13 cellular contexts compared by ENCODE assay signal in the genomic region with DNA sequence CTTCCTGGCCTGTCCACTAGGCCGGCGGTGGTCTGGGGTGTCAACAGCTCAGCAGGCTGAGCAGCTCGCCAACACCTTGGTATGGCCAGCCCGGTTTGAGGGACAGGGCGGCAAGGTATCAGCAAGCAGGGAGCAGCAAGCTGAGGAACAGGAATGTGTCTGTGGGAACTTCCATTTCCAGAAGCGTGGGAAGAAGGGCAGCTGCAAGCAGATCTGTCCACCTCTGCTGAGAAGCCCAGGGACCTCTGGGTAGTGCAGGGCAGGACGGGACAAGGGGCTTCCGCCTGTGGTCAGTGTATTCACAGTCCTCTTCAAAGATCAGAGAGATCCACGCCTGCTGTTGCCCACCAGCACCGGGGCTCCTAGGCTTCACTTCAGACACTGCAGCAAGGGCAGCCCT. TPM values are rescaled to one million over a fixed set of nuclear protein-coding genes. Genes with fewer than 3 reads are reported as not detected.
DNase-seq lines count a peak whose midpoint lies in the region; ATAC-seq, FAIRE-seq and TF ChIP-seq lines count a peak whose summit lies in the region.
"Had no signal": no experiment of that assay in that cellular context is flagged by ENCODE, and none has a peak within 500 bp of the region (broad histone marks: within the 10 kb centered on the region; RNA-seq: fewer than 3 reads in every experiment).

No MANE protein-coding gene starts in this region.

- H3K27ac Mint-ChIP-seq in CD8-positive, alpha-beta T cell, result peak overlapping the region; percentile 80
- H3K27ac Mint-ChIP-seq: activated CD4-positive, alpha-beta memory T cell treated with anti-CD3 and anti-CD28 coated beads for 36 hours had no signal

- no peaks in the 10 kb centered on the region for H3K36me3 ChIP-seq in CD8-positive, alpha-beta T cell (ENCODE audit: insufficient read depth, low read length)
- H3K36me3 ChIP-seq in ascending aorta (peaks cover 0 to 6% of the 10 kb centered on the region in 2 donors), kidney (ENCODE audit: control insufficient read depth in 1 of 2, insufficient read depth in 2 of 2, low read length in 2 of 2) (no peaks in the 10 kb centered on the region), sigmoid colon (peaks cover 0 to 8% (median 0%) of the 10 kb centered on the region in 4 donors)
- H3K36me3 ChIP-seq: colonic mucosa had no signal

- intact Hi-C loops in CD8-positive, alpha-beta T cell (cut with DNase I, micrococcal nuclease), result no loop called here
- intact Hi-C loops in ascending aorta (cut with DNase I) (loop anchor here (5.0 kb wide), 1 partner anchor 151 kb away; a partner anchor contains a TSS), kidney (cut with DNase I) (no loop called here), sigmoid colon (cut with DNase I) (no loop called here)

- no peak for TF ChIP-seq POLR2A in sigmoid colon (IDR thresholded peaks at IDR 0.05)

- no peak for TF ChIP-seq EP300 in sigmoid colon (IDR thresholded peaks at IDR 0.05)

- H3K4me1 Mint-ChIP-seq in CD8-positive, alpha-beta T cell (ENCODE audit: low read depth), result peaks cover 90% of the 10 kb centered on the region

- H3K36me3 Mint-ChIP-seq in CD8-positive, alpha-beta T cell, result peaks cover 31% of the 10 kb centered on the region
- H3K36me3 Mint-ChIP-seq: activated CD4-positive, alpha-beta memory T cell treated with anti-CD3 and anti-CD28 coated beads for 36 hours had no signal

- H3K4me3 Mint-ChIP-seq in CD8-positive, alpha-beta T cell, result no peak overlapping the region
- H3K4me3 Mint-ChIP-seq: activated CD4-positive, alpha-beta memory T cell treated with anti-CD3 and anti-CD28 coated beads for 36 hours had no signal

- FAIRE-seq in kidney (lab: Jason Lieb, UNC), result no peak

- ATAC-seq in CD8-positive, alpha-beta T cell, result no peak
- ATAC-seq in HG03432 (IDR thresholded peaks at IDR 0.05; ENCODE audit: unreplicated experiment), result no peak

- no peak overlapping the region for H3K27ac ChIP-seq in CD8-positive, alpha-beta T cell (ENCODE audit: low read depth, low read length)
- H3K27ac ChIP-seq in ascending aorta (peak overlapping the region; percentile 92 to 93), kidney (ENCODE audit: low read depth in 2 of 2, low read length in 2 of 2) (no peak overlapping the region), sigmoid colon (peak overlapping the region; percentile 98 to 100 (median 100))

- DNase-seq in CD8-positive, alpha-beta T cell, result no peak
- DNase-seq in ascending aorta (ENCODE audit: low spot score in 2 of 2), result no peak
- peak; percentile 58 for DNase-seq in kidney
- DNase-seq in sigmoid colon, result no peak
- DNase-seq in activated CD4-positive, alpha-beta T cell treated with anti-CD3 and anti-CD28 coated beads for 1 hour, result no peak
- no peak for DNase-seq in NCI-H446 treated with DMSO at 0.1 percent for 48 hours (lab: John Stamatoyannopoulos, UW)
- DNase-seq in DMS53 treated with DMSO at 0.1 percent for 48 hours (lab: John Stamatoyannopoulos, UW; ENCODE audit: unreplicated experiment), result no peak
- DNase-seq: activated CD4-positive, alpha-beta memory T cell treated with anti-CD3 and anti-CD28 coated beads for 36 hours; activated gamma-delta T cell treated with Interleukin-2 at 50 U/mL for 16 hours; colonic mucosa; occipital lobe; stimulated activated CD4-positive, alpha-beta T cell treated with anti-CD3 and anti-CD28 coated beads, Interleukin-1b, Interleukin-23, amount 100 ng/mL, for 48 hours had no signal

- no peak overlapping the region for H3K9ac ChIP-seq in kidney (ENCODE audit: low read length in 2 of 2)

- WGBS in sigmoid colon, 2 donors, result 90 to 92% methylated on average over 10 of the region's 10 CpGs

- H3K27me3 ChIP-seq in CD8-positive, alpha-beta T cell (ENCODE audit: insufficient read depth, low read length), result no peaks in the 10 kb centered on the region
- H3K27me3 ChIP-seq in ascending aorta (no peaks in the 10 kb centered on the region), sigmoid colon (no peaks in the 10 kb centered on the region)
- H3K27me3 ChIP-seq: colonic mucosa had no signal

- no peak for TF ChIP-seq CTCF in CD8-positive, alpha-beta T cell (IDR thresholded peaks at IDR 0.05)
- TF ChIP-seq CTCF in ascending aorta (IDR thresholded peaks at IDR 0.05) (no peak), kidney (IDR thresholded peaks at IDR 0.05; ENCODE audit: borderline replicate concordance, extremely low read depth, insufficient read depth) (no peak), sigmoid colon (IDR thresholded peaks at IDR 0.05) (no peak)

- H3K9me3 Mint-ChIP-seq in CD8-positive, alpha-beta T cell, result no peaks in the 10 kb centered on the region
- H3K9me3 Mint-ChIP-seq: activated CD4-positive, alpha-beta memory T cell treated with anti-CD3 and anti-CD28 coated beads for 36 hours had no signal

- H3K4me1 ChIP-seq in CD8-positive, alpha-beta T cell (ENCODE audit: insufficient read depth, low read length), result peaks cover 98% of the 10 kb centered on the region
- H3K4me1 ChIP-seq in ascending aorta, result peaks cover 67 to 95% of the 10 kb centered on the region in 2 donors
- H3K4me1 ChIP-seq in kidney (ENCODE audit: control insufficient read depth in 1 of 2, insufficient read depth in 1 of 2, low read depth in 1 of 2, low read length in 2 of 2), result peaks cover 25 to 36% of the 10 kb centered on the region in 2 donors
- peaks cover 0 to 100% (median 100%) of the 10 kb centered on the region in 4 donors for H3K4me1 ChIP-seq in sigmoid colon

- no peaks in the 10 kb centered on the region for H3K9me3 ChIP-seq in CD8-positive, alpha-beta T cell (ENCODE audit: low read length)
- H3K9me3 ChIP-seq in ascending aorta (no peaks in the 10 kb centered on the region), kidney (ENCODE audit: control insufficient read depth in 1 of 2, low read length in 2 of 2) (no peaks in the 10 kb centered on the region), sigmoid colon (no peaks in the 10 kb centered on the region)
- H3K9me3 ChIP-seq: colonic mucosa had no signal

- CTCF ChIA-PET in CD8-positive, alpha-beta T cell (lab: Charles Lee), result interaction anchor here (1.1 kb wide), 1 partner anchor 12 kb away, joined by 3 read pairs; no protein-coding TSS in a partner anchor

- H3K4me3 ChIP-seq in CD8-positive, alpha-beta T cell (ENCODE audit: low read depth, low read length), result no peak overlapping the region
- peak overlapping the region in 1 of 2 donors; percentile 11 for H3K4me3 ChIP-seq in ascending aorta
- no peak overlapping the region for H3K4me3 ChIP-seq in kidney (ENCODE audit: low read length in 2 of 2)
- no peak overlapping the region for H3K4me3 ChIP-seq in sigmoid colon
- H3K4me3 ChIP-seq: colonic mucosa had no signal

- no peaks in the 10 kb centered on the region for H3K27me3 Mint-ChIP-seq in CD8-positive, alpha-beta T cell (ENCODE audit: low read depth)
- H3K27me3 Mint-ChIP-seq: activated CD4-positive, alpha-beta memory T cell treated with anti-CD3 and anti-CD28 coated beads for 36 hours had no signal

- POLR2A ChIA-PET in CD8-positive, alpha-beta T cell (lab: Charles Lee), result interaction anchor here (0.6 to 0.7 kb wide), 2 partner anchors 9 to 101 kb away, joined by 3 to 5 read pairs; no protein-coding TSS in a partner anchor

RNA-seq across cellular contexts. Expression of a gene that starts 36.0 kb away (rescaled TPM):
- total RNA-seq in CD8-positive, alpha-beta T cell, result 100 to 1,000 TPM; 153 to 161 TPM
- total RNA-seq in ascending aorta (814 TPM), kidney (184 TPM), sigmoid colon (1,000 to 10,000 TPM in 1 of 4 donors, 100 to 1,000 TPM in 3; 372 to 1,069 (median 688) TPM)
- polyA plus RNA-seq in kidney (ENCODE audit: insufficient read depth, low read depth, low replicate concordance) (20.1 TPM), sigmoid colon (10 to 100 TPM; 20.1 to 98.1 (median 24.0) TPM)

Comparison
In these comparisons a context has a peak if more than half of its experiments do, and no peak if none do; other contexts are left out.
1. H3K27ac ChIP-seq: peak in ascending aorta (2 of 2) and sigmoid colon (4 of 4); none in CD8-positive, alpha-beta T cell (single experiment) and kidney (0 of 2).